33 cellular contexts compared by ENCODE assay signal in the genomic region with DNA sequence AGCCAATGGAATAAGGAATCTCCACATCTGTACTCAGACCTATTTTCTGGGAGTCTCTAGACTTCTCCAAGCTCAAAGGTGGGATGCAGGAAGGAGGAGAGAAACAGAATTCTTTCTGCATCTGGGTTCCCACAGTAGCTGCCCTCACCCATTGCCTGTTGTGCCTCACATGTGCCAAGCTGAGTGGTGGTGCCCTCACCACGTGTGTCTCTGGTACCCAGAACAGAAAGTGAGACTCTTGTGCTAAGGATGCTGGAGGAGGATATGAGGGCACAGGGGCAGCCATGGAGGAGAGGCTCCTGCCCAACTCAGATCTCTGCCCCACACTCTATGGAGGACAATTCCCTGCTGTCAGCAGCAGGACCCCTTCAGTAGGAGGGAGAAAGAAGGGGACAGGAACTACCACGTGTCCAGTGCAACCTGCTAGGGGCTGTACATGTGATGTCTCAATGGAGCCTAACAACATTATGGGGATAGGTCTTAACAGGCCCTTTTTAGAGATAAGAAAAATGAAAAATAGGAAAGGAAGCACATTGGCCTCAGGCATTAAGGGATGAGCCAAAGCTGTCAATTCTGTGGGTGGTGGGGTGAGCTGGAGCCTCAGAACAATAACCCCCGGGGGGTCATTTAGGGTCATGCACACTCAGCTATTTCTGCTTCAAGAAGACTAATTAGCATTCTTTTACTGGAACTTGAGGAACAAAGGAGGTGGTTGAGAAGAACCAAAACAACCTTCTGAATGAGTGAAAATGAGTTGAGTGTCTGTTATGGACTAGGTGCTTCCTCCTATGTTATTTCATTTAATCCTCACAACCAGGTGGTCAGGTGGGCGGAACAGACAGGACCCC. TPM values are rescaled to one million over a fixed set of nuclear protein-coding genes. Genes with fewer than 3 reads are reported as not detected.
"Had no signal": no experiment of that assay in that cellular context is flagged by ENCODE, and none has a peak within 500 bp of the region (broad histone marks: within the 10 kb centered on the region; RNA-seq: fewer than 3 reads in every experiment).

No MANE protein-coding gene starts in this region.

- H3K4me3 ChIP-seq: ascending aorta, cardiac muscle cell, gastroesophageal sphincter, right atrium auricular region, spleen, tibial nerve had no signal

- H3K36me3 Mint-ChIP-seq: activated CD4-positive, alpha-beta memory T cell treated with anti-CD3 and anti-CD28 coated beads for 36 hours; activated naive CD8-positive, alpha-beta T cell treated with anti-CD3 and anti-CD28 coated beads for 36 hours; brain; mesothelial cell of epicardium had no signal

- H3K4me3 Mint-ChIP-seq: activated CD4-positive, alpha-beta memory T cell treated with anti-CD3 and anti-CD28 coated beads for 36 hours; activated CD4-positive, alpha-beta T cell treated with anti-CD3 and anti-CD28 coated beads, Interleukin-2, amount 10 ng/mL, durations not matched to agents 24 days and 14 days; activated naive CD4-positive, alpha-beta T cell treated with anti-CD3 and anti-CD28 coated beads for 36 hours; activated naive CD8-positive, alpha-beta T cell treated with anti-CD3 and anti-CD28 coated beads for 36 hours; activated T-helper 1 cell treated with anti-CD3 and anti-CD28 coated beads, Interleukin-12 subunit alpha, Interleukin-12 subunit beta, Interleukin-2, Interleukin-4 antibody, amounts not matched to agents 30 ng/mL and 10 ng/mL and 1 ng/mL, durations not matched to agents 14 hours and 24 hours and 36 hours; brain; effector memory CD8-positive, alpha-beta T cell; mesothelial cell of epicardium; naive B cell; neural crest cell had no signal

- H3K9me3 ChIP-seq: ascending aorta, gastroesophageal sphincter, right atrium auricular region, spleen, tibial nerve had no signal

- H3K27me3 Mint-ChIP-seq: activated CD4-positive, alpha-beta memory T cell treated with anti-CD3 and anti-CD28 coated beads for 36 hours had no signal

- H3K36me3 ChIP-seq: ascending aorta, cardiac muscle cell, gastroesophageal sphincter, right atrium auricular region, spleen, tibial nerve had no signal

- H3K4me1 Mint-ChIP-seq: activated CD4-positive, alpha-beta T cell treated with anti-CD3 and anti-CD28 coated beads, Interleukin-2, amount 10 ng/mL, durations not matched to agents 24 days and 14 days; activated naive CD8-positive, alpha-beta T cell treated with anti-CD3 and anti-CD28 coated beads for 36 hours; naive B cell had no signal

- ATAC-seq: activated CD4-positive, CD25-positive, alpha-beta regulatory T cell treated with anti-CD3 and anti-CD28 coated beads, Interleukin-2, amount 50 U/mL, for 24 hours; effector memory CD8-positive, alpha-beta T cell; gastroesophageal sphincter; left cardiac atrium had no signal

- H3K27ac ChIP-seq: ascending aorta, gastroesophageal sphincter, right atrium auricular region, tibial nerve, VCaP had no signal

- DNase-seq: activated CD4-positive, alpha-beta memory T cell treated with anti-CD3 and anti-CD28 coated beads for 36 hours; activated CD4-positive, alpha-beta T cell treated with anti-CD3 and anti-CD28 coated beads, Interleukin-2, amount 10 ng/mL, durations not matched to agents 24 days and 14 days; activated CD8-positive, alpha-beta memory T cell treated with anti-CD3 and anti-CD28 coated beads, Interleukin-2, amount 50 U/mL, for 4 hours; activated effector memory CD4-positive, alpha-beta T cell treated with anti-CD3 and anti-CD28 coated beads, Interleukin-2, amount 50 U/mL, for 16 hours; activated naive CD4-positive, alpha-beta T cell treated with anti-CD3 and anti-CD28 coated beads for 36 hours; activated naive CD8-positive, alpha-beta T cell treated with anti-CD3 and anti-CD28 coated beads for 36 hours; activated T-cell treated with anti-CD3 and anti-CD28 coated beads, Interleukin-2, amount 50 U/mL, for 1 hour; cortex of kidney; effector memory CD8-positive, alpha-beta T cell; erythroblast; hippocampal formation; left cardiac atrium; naive B cell; occipital lobe; spleen; stimulated activated naive CD4-positive, alpha-beta T cell treated with Interleukin-2 at 50 U/mL for 16 hours; T-helper 1 cell had no signal

- H3K4me1 ChIP-seq: ascending aorta, gastroesophageal sphincter, tibial nerve had no signal

- FAIRE-seq: keratinocyte, TTC549 had no signal

- H3K27me3 ChIP-seq: ascending aorta, cardiac muscle cell, gastroesophageal sphincter, right atrium auricular region, tibial nerve had no signal

- H3K9me3 Mint-ChIP-seq: activated CD4-positive, alpha-beta memory T cell treated with anti-CD3 and anti-CD28 coated beads for 36 hours; activated CD4-positive, alpha-beta T cell treated with anti-CD3 and anti-CD28 coated beads, Interleukin-2, amount 10 ng/mL, durations not matched to agents 24 days and 14 days; activated naive CD8-positive, alpha-beta T cell treated with anti-CD3 and anti-CD28 coated beads for 36 hours; activated T-helper 1 cell treated with anti-CD3 and anti-CD28 coated beads, Interleukin-12 subunit alpha, Interleukin-12 subunit beta, Interleukin-2, Interleukin-4 antibody, amounts not matched to agents 30 ng/mL and 10 ng/mL and 1 ng/mL, durations not matched to agents 14 hours and 24 hours and 36 hours; effector memory CD8-positive, alpha-beta T cell; mesothelial cell of epicardium had no signal

- H3K27ac Mint-ChIP-seq: activated CD4-positive, alpha-beta memory T cell treated with anti-CD3 and anti-CD28 coated beads for 36 hours; activated CD4-positive, alpha-beta T cell treated with anti-CD3 and anti-CD28 coated beads, Interleukin-2, amount 10 ng/mL, durations not matched to agents 24 days and 14 days; activated naive CD4-positive, alpha-beta T cell treated with anti-CD3 and anti-CD28 coated beads for 36 hours; activated naive CD8-positive, alpha-beta T cell treated with anti-CD3 and anti-CD28 coated beads for 36 hours; activated T-helper 1 cell treated with anti-CD3 and anti-CD28 coated beads, Interleukin-12 subunit alpha, Interleukin-12 subunit beta, Interleukin-2, Interleukin-4 antibody, amounts not matched to agents 30 ng/mL and 10 ng/mL and 1 ng/mL, durations not matched to agents 14 hours and 24 hours and 36 hours; effector memory CD8-positive, alpha-beta T cell; mesothelial cell of epicardium; naive B cell had no signal

RNA-seq across cellular contexts. Expression of a gene that starts 16.3 kb away (rescaled TPM):
- total RNA-seq: activated CD4-positive, alpha-beta T cell treated with anti-CD3 and anti-CD28 coated beads, Interleukin-2, amount 10 ng/mL, durations not matched to agents 24 days and 14 days; activated CD8-positive, alpha-beta memory T cell treated with anti-CD3 and anti-CD28 coated beads for 36 hours; activated naive CD4-positive, alpha-beta T cell treated with anti-CD3 and anti-CD28 coated beads for 36 hours; activated naive CD8-positive, alpha-beta T cell treated with anti-CD3 and anti-CD28 coated beads for 36 hours; neural crest cell; pulmonary artery endothelial cell; temporal lobe had no signal
